Comparison of ENCODE assay signal across 6 cellular contexts in the genomic region with DNA sequence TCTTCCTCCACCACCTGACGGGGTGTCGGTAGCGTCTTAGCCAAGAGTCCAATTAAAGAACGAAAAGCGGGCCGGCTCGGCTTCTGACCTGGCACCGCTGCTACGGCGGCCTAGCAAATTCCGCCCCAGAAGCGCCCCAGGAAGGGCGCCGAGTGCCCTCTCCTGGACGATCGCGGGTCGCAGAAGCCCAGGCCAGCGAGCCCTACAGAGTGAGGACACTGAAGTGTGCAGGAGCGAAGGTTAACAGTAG. TPM values are rescaled to one million over a fixed set of nuclear protein-coding genes. Genes with fewer than 3 reads are reported as not detected.
DNase-seq lines count a peak whose midpoint lies in the region; TF ChIP-seq lines count a peak whose summit lies in the region.

No MANE protein-coding gene starts in this region.

- DNase-seq in NCI-H510A treated with DMSO at 0.1 percent for 48 hours (lab: John Stamatoyannopoulos, UW), result peak; percentile 83
- DNase-seq in NCI-H510A (lab: John Stamatoyannopoulos, UW), result no peak
- DNase-seq in H4 (ENCODE audit: low spot score), result no peak
- DNase-seq in AML-193 (lab: John Stamatoyannopoulos, UW), result no peak

- no peak for TF ChIP-seq CTCF in VCaP (conservative IDR thresholded peaks at IDR 0.05)

- no peaks in the 10 kb centered on the region for H3K27me3 ChIP-seq in layer of hippocampus (ENCODE audit: control insufficient read depth, insufficient read depth, low read length)

- H3K27ac ChIP-seq in VCaP (peak overlapping the region; percentile 98), layer of hippocampus (ENCODE audit: low read depth, low read length) (peak overlapping the region; percentile 90)

RNA-seq across cellular contexts. Expression of gene KMT2B, which starts 1.1 kb away (rescaled TPM):
- 4.9 and 8.8 TPM in 2 replicates for total RNA-seq in H4 (2014; rRNA removed; shearing (Covaris generic))

RNA-seq across cellular contexts. Expression of gene ZBTB32, which starts 12.3 kb away (rescaled TPM):
- not detected in 2 replicates for total RNA-seq in H4 (2014; rRNA removed; shearing (Covaris generic))

RNA-seq across cellular contexts. Expression of gene IGFLR1, which starts 25.6 kb away (rescaled TPM):
- total RNA-seq in H4 (2014; rRNA removed; shearing (Covaris generic)), result 6.2 and 31.2 TPM in 2 replicates

RNA-seq across cellular contexts. Expression of gene U2AF1L4, which starts 28.6 kb away (rescaled TPM):
- 25.2 and 27.5 TPM in 2 replicates for total RNA-seq in H4 (2014; rRNA removed; shearing (Covaris generic))

RNA-seq across cellular contexts. Expression of gene PSENEN, which starts 28.8 kb away (rescaled TPM):
- 91.4 and 100 TPM in 2 replicates for total RNA-seq in H4 (2014; rRNA removed; shearing (Covaris generic))
